ENCODE assay signal across 13 cellular contexts in the genomic region with DNA sequence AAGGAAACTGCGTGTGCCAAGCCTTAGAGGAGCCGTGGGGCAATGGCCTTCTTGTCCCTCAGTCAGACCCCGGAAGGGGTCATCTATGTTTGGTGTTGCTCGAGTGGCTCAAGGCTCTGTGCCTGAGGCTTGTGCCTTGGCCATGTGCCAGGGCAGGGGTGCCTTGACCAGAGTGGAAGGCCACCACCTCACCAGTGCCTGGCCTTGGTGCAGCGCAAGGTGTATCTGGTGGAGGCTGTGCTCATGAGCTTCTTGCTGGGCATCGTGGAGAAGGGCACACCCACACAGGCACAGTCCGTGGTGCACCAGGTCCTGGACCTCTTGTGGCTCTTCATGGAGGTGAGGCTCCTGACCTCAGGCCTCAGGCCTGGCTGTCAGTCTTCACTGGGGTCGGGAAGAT. TPM values are rescaled to one million over a fixed set of nuclear protein-coding genes. Genes with fewer than 3 reads are reported as not detected.
DNase-seq lines count a peak whose midpoint lies in the region; ATAC-seq and TF ChIP-seq lines count a peak whose summit lies in the region.
"Had no signal": no experiment of that assay in that cellular context is flagged by ENCODE, and none has a peak within 500 bp of the region (broad histone marks: within the 10 kb centered on the region; RNA-seq: fewer than 3 reads in every experiment).

No MANE protein-coding gene starts in this region.

- H3K4me1 Mint-ChIP-seq in endodermal cell, result no peaks in the 10 kb centered on the region
- peaks cover 7% of the 10 kb centered on the region for H3K4me1 Mint-ChIP-seq in stimulated activated effector memory CD8-positive, alpha-beta T cell treated with anti-CD3 and anti-CD28 coated beads, Interleukin-12 subunit alpha, Interleukin-12 subunit beta, amount 100 ng/mL, for 72 hours
- peaks cover 0 to 7% of the 10 kb centered on the region in 2 donors for H3K4me1 Mint-ChIP-seq in natural killer cell

- intact Hi-C loops in stomach (cut with DNase I; ENCODE audit: low total_unique reads) (no loop called here), natural killer cell (cut with micrococcal nuclease) (no loop called here)

- H3K27ac ChIP-seq in RWPE1 (peak overlapping the region; percentile 14), endodermal cell (ENCODE audit: low read depth, low read length) (no peak overlapping the region), stomach (no peak overlapping the region)
- H3K27ac ChIP-seq: A549 had no signal

- TF ChIP-seq EP300 in stomach (IDR thresholded peaks at IDR 0.05), result no peak

- 93 to 95% methylated on average over 8 of the region's 8 CpGs for WGBS in endodermal cell (ENCODE audit: insufficient coverage in 1 of 2, insufficient read length in 1 of 2), 2 experiments
- 78 to 87% (median 83%) methylated on average over 7 to 8 of the region's 8 CpGs for WGBS in stomach, 5 donors

- no peak for TF ChIP-seq POLR2A in stomach (IDR thresholded peaks at IDR 0.05)

- H3K4me1 ChIP-seq in endodermal cell (ENCODE audit: control insufficient read depth, insufficient read depth, low read length) (no peaks in the 10 kb centered on the region), stomach (peaks cover 0 to 8% (median 0%) of the 10 kb centered on the region in 4 donors)
- H3K4me1 ChIP-seq: A549 had no signal

- DNase-seq in RWPE1 (ENCODE audit: low spot score), result no peak
- DNase-seq in endodermal cell, result no peak
- DNase-seq in stimulated activated effector memory CD8-positive, alpha-beta T cell treated with anti-CD3 and anti-CD28 coated beads, Interleukin-12 subunit alpha, Interleukin-12 subunit beta, amount 100 ng/mL, for 72 hours (ENCODE audit: low spot score in 2 of 2), result no peak
- no peak for DNase-seq in stomach
- DNase-seq in natural killer cell, result no peak
- no peak for DNase-seq in cerebellum (ENCODE audit: low spot score)
- DNase-seq: CD4-positive, CD25-positive, alpha-beta regulatory T cell; DMS79; HCEC 1CT; HFFc6 had no signal

- H3K4me3 ChIP-seq in endodermal cell (ENCODE audit: low read length) (no peak overlapping the region), stomach (no peak overlapping the region)
- H3K4me3 ChIP-seq: A549 had no signal

- H3K27ac Mint-ChIP-seq in endodermal cell (peak overlapping the region; percentile 48), natural killer cell (no peak overlapping the region)
- peak overlapping the region; percentile 71 for H3K27ac Mint-ChIP-seq in stimulated activated effector memory CD8-positive, alpha-beta T cell treated with anti-CD3 and anti-CD28 coated beads, Interleukin-12 subunit alpha, Interleukin-12 subunit beta, amount 100 ng/mL, for 72 hours
- H3K27ac Mint-ChIP-seq: CD4-positive, CD25-positive, alpha-beta regulatory T cell; HFFc6 had no signal

- ATAC-seq in stimulated activated effector memory CD8-positive, alpha-beta T cell treated with anti-CD3 and anti-CD28 coated beads, Interleukin-12 subunit alpha, Interleukin-12 subunit beta, amount 100 ng/mL, for 72 hours, result no peak
- ATAC-seq in natural killer cell, result no peak

- TF ChIP-seq CTCF in RWPE1 (conservative IDR thresholded peaks at IDR 0.05; ENCODE audit: low read depth) (no peak), endodermal cell (conservative IDR thresholded peaks at IDR 0.05) (no peak), stomach (IDR thresholded peaks at IDR 0.05) (no peak), natural killer cell (IDR thresholded peaks at IDR 0.05) (no peak)

- H3K9ac ChIP-seq in endodermal cell (ENCODE audit: extremely low read depth, low read length, poor library complexity, severe bottlenecking), result no peak overlapping the region

- H3K27me3 Mint-ChIP-seq in endodermal cell (ENCODE audit: insufficient read depth) (no peaks in the 10 kb centered on the region), natural killer cell (ENCODE audit: low read depth in 2 of 2) (no peaks in the 10 kb centered on the region)
- H3K27me3 Mint-ChIP-seq: CD4-positive, CD25-positive, alpha-beta regulatory T cell had no signal

- H3K36me3 ChIP-seq in endodermal cell (ENCODE audit: control insufficient read depth, insufficient read depth, low read length) (peaks cover 5% of the 10 kb centered on the region), stomach (peaks cover 38 to 83% (median 75%) of the 10 kb centered on the region in 4 donors)

- no peaks in the 10 kb centered on the region for H3K9me3 Mint-ChIP-seq in endodermal cell
- no peaks in the 10 kb centered on the region for H3K9me3 Mint-ChIP-seq in stimulated activated effector memory CD8-positive, alpha-beta T cell treated with anti-CD3 and anti-CD28 coated beads, Interleukin-12 subunit alpha, Interleukin-12 subunit beta, amount 100 ng/mL, for 72 hours
- no peaks in the 10 kb centered on the region for H3K9me3 Mint-ChIP-seq in natural killer cell
- H3K9me3 Mint-ChIP-seq: CD4-positive, CD25-positive, alpha-beta regulatory T cell; HFFc6 had no signal

- CTCF ChIA-PET in RWPE1 (lab: Yijun Ruan, JAX), result interaction anchor here (1.2 kb wide), 1 partner anchor 12 kb away, joined by 4 read pairs; no protein-coding TSS in a partner anchor

- no peak overlapping the region for H3K4me3 Mint-ChIP-seq in endodermal cell
- no peak overlapping the region for H3K4me3 Mint-ChIP-seq in stimulated activated effector memory CD8-positive, alpha-beta T cell treated with anti-CD3 and anti-CD28 coated beads, Interleukin-12 subunit alpha, Interleukin-12 subunit beta, amount 100 ng/mL, for 72 hours
- H3K4me3 Mint-ChIP-seq in natural killer cell, result no peak overlapping the region
- H3K4me3 Mint-ChIP-seq: CD4-positive, CD25-positive, alpha-beta regulatory T cell; HFFc6 had no signal

- H3K27me3 ChIP-seq in endodermal cell (ENCODE audit: control insufficient read depth, insufficient read depth, low read length, poor library complexity, severe bottlenecking), result no peaks in the 10 kb centered on the region
- H3K27me3 ChIP-seq in stomach, result no peaks in the 10 kb centered on the region

- no peaks in the 10 kb centered on the region for H3K9me3 ChIP-seq in endodermal cell (ENCODE audit: control insufficient read depth, low read length)
- H3K9me3 ChIP-seq in stomach, result no peaks in the 10 kb centered on the region
- H3K9me3 ChIP-seq: A549 had no signal

- H3K36me3 Mint-ChIP-seq in endodermal cell (ENCODE audit: low read depth) (peaks cover 6% of the 10 kb centered on the region), natural killer cell (no peaks in the 10 kb centered on the region)
- H3K36me3 Mint-ChIP-seq in stimulated activated effector memory CD8-positive, alpha-beta T cell treated with anti-CD3 and anti-CD28 coated beads, Interleukin-12 subunit alpha, Interleukin-12 subunit beta, amount 100 ng/mL, for 72 hours, result peaks cover 6% of the 10 kb centered on the region

- POLR2A ChIA-PET in RWPE1 (lab: Yijun Ruan, JAX; ENCODE audit: low non-redundant PET), result no interaction called here

RNA-seq across cellular contexts. Expression of gene RNF123, which starts 10.7 kb away (rescaled TPM):
- total RNA-seq in endodermal cell, result 10 to 100 TPM; 47.3 to 47.6 TPM
- polyA plus RNA-seq in endodermal cell (2013, experiment 1 of 2), result 38.6 TPM
- 33.5 TPM for polyA plus RNA-seq in endodermal cell (2013, experiment 2 of 2)
- 10 to 100 TPM; 19.6 to 75.4 (median 33.3) TPM for total RNA-seq in stomach
- 10 to 100 TPM; 18.1 to 22.8 (median 22.0) TPM for polyA plus RNA-seq in stomach
- total RNA-seq in natural killer cell, result 10 to 100 TPM; 48.5 to 58.7 (median 55.6) TPM
- total RNA-seq in cerebellum, result 23.5 TPM

RNA-seq across cellular contexts. Expression of gene MST1, which starts 10.7 kb away (rescaled TPM):
- total RNA-seq in endodermal cell (10 to 100 TPM; 30.8 to 35.5 TPM), stomach (100 to 1,000 TPM in 2 of 5 donors, 10 to 100 TPM in 2, 1 to 10 TPM in 1; 6.7 to 172 (median 14.9) TPM), natural killer cell (10 to 100 TPM in 2 of 3 donors, 1 to 10 TPM in 1; 9.5 to 19.1 (median 15.2) TPM), cerebellum (12.2 TPM)
- polyA plus RNA-seq in endodermal cell (2013, experiment 1 of 2), result 21.9 TPM
- 17.2 TPM for polyA plus RNA-seq in endodermal cell (2013, experiment 2 of 2)
- polyA plus RNA-seq in stomach, result 10 to 100 TPM; 18.9 to 36.9 (median 20.5) TPM

RNA-seq across cellular contexts. Expression of gene AMIGO3, which starts 19.5 kb away (rescaled TPM):
- total RNA-seq in endodermal cell, result 1 to 10 TPM; 1.4 to 3.0 TPM
- polyA plus RNA-seq in endodermal cell (2013, experiment 1 of 2), result 1.5 TPM
- polyA plus RNA-seq in endodermal cell (2013, experiment 2 of 2), result 1.7 TPM
- 1 to 10 TPM in 1 of 5 donors, not detected in 4; 1.3 TPM for total RNA-seq in stomach
- polyA plus RNA-seq in stomach, result under 1 TPM; 0.19 to 0.83 (median 0.76) TPM
- total RNA-seq in natural killer cell, result 1 to 10 TPM in 2 of 3 donors, not detected in 1; 1.3 to 1.9 TPM
- 0.91 TPM for total RNA-seq in cerebellum
- total RNA-seq: CD4-positive, CD25-positive, alpha-beta regulatory T cell; H4 had no signal
- polyA plus RNA-seq: BJ had no signal

RNA-seq across cellular contexts. Expression of gene GMPPB, which starts 23.7 kb away (rescaled TPM):
- total RNA-seq in endodermal cell, result 10 to 100 TPM; 35.5 to 38.2 TPM
- 20.3 TPM for polyA plus RNA-seq in endodermal cell (2013, experiment 1 of 2)
- polyA plus RNA-seq in endodermal cell (2013, experiment 2 of 2), result 19.3 TPM
- total RNA-seq in stomach, result 10 to 100 TPM; 26.3 to 81.7 (median 39.3) TPM
- polyA plus RNA-seq in stomach, result 10 to 100 TPM; 14.4 to 33.6 (median 27.3) TPM
- 10 to 100 TPM; 24.1 to 28.9 (median 27.5) TPM for total RNA-seq in natural killer cell
- total RNA-seq in cerebellum, result 9.4 TPM

RNA-seq across cellular contexts. Expression of gene APEH, which starts 25.9 kb away (rescaled TPM):
- total RNA-seq in endodermal cell (100 to 1,000 TPM; 188 to 216 TPM), stomach (100 to 1,000 TPM in 1 of 5 donors, 10 to 100 TPM in 4; 23.9 to 104 (median 49.4) TPM), natural killer cell (10 to 100 TPM; 62.8 to 95.7 (median 77.5) TPM), cerebellum (58.3 TPM)
- polyA plus RNA-seq in endodermal cell (2013, experiment 1 of 2), result 90.5 TPM
- polyA plus RNA-seq in endodermal cell (2013, experiment 2 of 2), result 84.2 TPM
- 10 to 100 TPM; 40.3 to 69.7 (median 46.0) TPM for polyA plus RNA-seq in stomach

Comparison
In these comparisons a context has a peak if more than half of its experiments do, and no peak if none do; other contexts are left out.
1. H3K27ac Mint-ChIP-seq: peak in endodermal cell (single experiment) and stimulated activated effector memory CD8-positive, alpha-beta T cell treated with anti-CD3 and anti-CD28 coated beads, Interleukin-12 subunit alpha, Interleukin-12 subunit beta, amount 100 ng/mL, for 72 hours (single experiment); none in natural killer cell (0 of 2).